ENCODE assay signal across 16 cellular contexts in the genomic region with DNA sequence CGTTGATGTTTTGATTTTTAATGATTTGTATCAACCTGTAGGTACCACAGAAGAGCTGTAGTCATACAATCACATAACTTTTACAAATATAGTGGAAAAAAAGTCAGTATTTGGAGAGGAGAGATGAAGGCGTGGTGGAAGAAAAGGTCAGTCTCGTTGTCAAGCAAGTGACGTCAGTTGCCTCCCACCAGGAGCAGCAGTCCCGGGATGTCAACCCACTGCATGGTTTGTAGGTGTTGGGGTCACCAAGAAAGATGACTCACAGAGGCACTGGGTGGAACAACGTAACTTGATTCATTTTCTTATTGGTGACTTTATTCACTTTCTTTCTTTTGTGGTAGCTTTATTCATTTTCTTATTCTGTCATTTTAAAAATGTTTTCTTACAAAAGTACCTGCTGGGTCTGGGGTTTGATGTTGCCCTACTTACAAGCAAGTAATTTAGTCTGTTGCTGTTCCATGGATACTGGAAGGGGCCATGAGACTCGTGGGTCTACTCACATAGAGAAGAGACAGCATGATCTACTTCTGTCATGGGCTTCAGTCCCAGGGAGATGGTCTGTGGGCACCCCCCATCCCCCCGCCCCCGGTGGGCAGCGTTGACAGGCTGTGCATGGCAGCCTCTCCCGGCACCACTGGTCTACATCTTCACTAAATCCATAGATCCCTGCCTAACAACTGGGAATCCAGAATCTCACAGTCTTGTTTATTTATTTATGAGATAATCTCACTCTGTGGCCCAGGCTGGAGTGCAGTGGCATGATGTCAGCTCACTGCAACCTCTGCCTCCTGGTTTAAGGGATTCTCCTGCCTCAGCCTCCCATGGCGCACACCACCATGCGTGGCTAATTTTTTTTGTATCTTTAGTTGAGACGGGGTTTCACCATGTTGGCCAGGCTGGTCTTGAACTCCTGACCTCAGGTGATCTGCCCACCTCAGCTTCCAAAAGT. TPM values are rescaled to one million over a fixed set of nuclear protein-coding genes. Genes with fewer than 3 reads are reported as not detected.
DNase-seq lines count a peak whose midpoint lies in the region; ATAC-seq and TF ChIP-seq lines count a peak whose summit lies in the region.
"Had no signal": no experiment of that assay in that cellular context is flagged by ENCODE, and none has a peak within 500 bp of the region (broad histone marks: within the 10 kb centered on the region; RNA-seq: fewer than 3 reads in every experiment).

No MANE protein-coding gene starts in this region.

- DNase-seq in activated CD8-positive, alpha-beta memory T cell treated with anti-CD3 and anti-CD28 coated beads, Interleukin-2, amount 50 U/mL, for 24 hours (ENCODE audit: extremely low read depth), result peak; percentile 9
- DNase-seq in choroid plexus epithelial cell (ENCODE audit: low read depth) (peak; percentile 93), adrenal gland (no peak), HCEC 1CT (no peak), GM10248 (ENCODE audit: extremely low spot score) (no peak)
- peak in 2 of 3 experiments; percentile 25 to 55 for DNase-seq in stimulated activated CD4-positive, alpha-beta T cell treated with anti-CD3 and anti-CD28 coated beads, TNF-alpha, amount 100 ng/mL, for 24 hours (ENCODE audit: low read depth in 3 of 3)
- DNase-seq: GF-D8, KBM-7, NCI-H146, NCI-H510A, testis had no signal

- CTCF ChIA-PET in HEK293 (lab: Yijun Ruan, JAX), result interaction anchor here (1.5 kb wide), 1 partner anchor 9 kb away, joined by 4 read pairs; no protein-coding TSS in a partner anchor
- CTCF ChIA-PET in GM10248 (lab: Yijun Ruan, JAX), result interaction anchor here (1.3 to 3.2 kb wide), 3 partner anchors 8 to 190 kb away, joined by 3 to 31 read pairs (median 13); no protein-coding TSS in a partner anchor

- 86 to 92% (median 89%) methylated on average over 10 to 14 of the region's 14 CpGs for WGBS in adrenal gland, 4 donors

- H3K27me3 ChIP-seq in adrenal gland, result no peaks in the 10 kb centered on the region
- H3K27me3 ChIP-seq: testis had no signal

- no peak overlapping the region for H3K27ac ChIP-seq in HEK293 (ENCODE audit: extremely low read depth, low read depth, low read length)
- no peak overlapping the region for H3K27ac ChIP-seq in adrenal gland
- H3K27ac ChIP-seq: C4-2B, skin epidermis, testis had no signal

- intact Hi-C loops in adrenal gland (cut with DNase I), result no loop called here

- POLR2A ChIA-PET in HEK293 (lab: Yijun Ruan, JAX) (no interaction called here), GM10248 (lab: Yijun Ruan, JAX) (no interaction called here)

- H3K36me3 ChIP-seq in HEK293 (ENCODE audit: control insufficient read depth in 2 of 2, insufficient read depth in 1 of 2, low read length in 2 of 2) (peaks cover 6 to 51% of the 10 kb centered on the region in 2 experiments; a peak in 2 of 3 replicates), adrenal gland (replicated peaks in 1 of 2) (peaks cover 0 to 51% of the 10 kb centered on the region in 2 donors)

- no peak for ATAC-seq in HG03175 (IDR thresholded peaks at IDR 0.05; ENCODE audit: unreplicated experiment)
- ATAC-seq: Panc1 had no signal

- TF ChIP-seq POLR2A in adrenal gland (IDR thresholded peaks at IDR 0.05), result no peak

- TF ChIP-seq CTCF in HEK293 (tag by site-specific recombination; IDR thresholded peaks at IDR 0.05) (no peak), choroid plexus epithelial cell (conservative IDR thresholded peaks at IDR 0.05; ENCODE audit: low read depth, low read length) (no peak), adrenal gland (IDR thresholded peaks at IDR 0.05) (no peak), GM10248 (IDR thresholded peaks at IDR 0.05; ENCODE audit: control extremely low read depth, extremely low read depth, low read depth, missing control alignments) (no peak)

- H3K9me3 ChIP-seq in HEK293 (ENCODE audit: control insufficient read depth, insufficient read depth, low read depth, low read length) (no peaks in the 10 kb centered on the region), adrenal gland (replicated peaks in 1 of 3) (no peaks in the 10 kb centered on the region)
- H3K9me3 ChIP-seq: testis had no signal

- H3K4me3 ChIP-seq in HEK293 (ENCODE audit: low read depth, low read length) (no peak overlapping the region), choroid plexus epithelial cell (ENCODE audit: low read depth, low read length) (no peak overlapping the region), adrenal gland (no peak overlapping the region)
- H3K4me3 ChIP-seq: skin epidermis, testis had no signal

- no peaks in the 10 kb centered on the region for H3K4me1 ChIP-seq in HEK293 (ENCODE audit: control insufficient read depth, insufficient read depth, low read length)
- no peaks in the 10 kb centered on the region for H3K4me1 ChIP-seq in adrenal gland (replicated peaks in 1 of 2)
- H3K4me1 ChIP-seq: testis had no signal

TF ChIP-seq in HEK293, 187 proteins besides CTCF, POLR2A, EP300 and RAD21 (continues in another document):
- TF ChIP-seq FEZF1 (tag by site-specific recombination; IDR thresholded peaks at IDR 0.05) (no peak), ZNF48 (tag by site-specific recombination; IDR thresholded peaks at IDR 0.05) (no peak), ZFP3 (tag by site-specific recombination; IDR thresholded peaks at IDR 0.05; ENCODE audit: low read depth) (no peak), ZNF266 (tag by site-specific recombination; IDR thresholded peaks at IDR 0.05; ENCODE audit: low read depth) (no peak), ZNF777 (tag by site-specific recombination; IDR thresholded peaks at IDR 0.05; ENCODE audit: borderline replicate concordance) (no peak), ZNF555 (tag by site-specific recombination; conservative IDR thresholded peaks at IDR 0.05) (no peak), GLIS1 (tag by site-specific recombination; IDR thresholded peaks at IDR 0.05) (no peak), ZNF600 (tag by site-specific recombination; IDR thresholded peaks at IDR 0.05) (0 out of 2 replicates have a peak, but pooled peaks have one; percentile 18), ZNF658 (tag by site-specific recombination; IDR thresholded peaks at IDR 0.05) (no peak), ZNF621 (tag by site-specific recombination; IDR thresholded peaks at IDR 0.05) (no peak), ZNF2 (tag by site-specific recombination; IDR thresholded peaks at IDR 0.05) (no peak), SCRT2 (tag by site-specific recombination; IDR thresholded peaks at IDR 0.05) (no peak), ZNF174 (tag by site-specific recombination; IDR thresholded peaks at IDR 0.05) (no peak), ZIC2 (tag by site-specific recombination; IDR thresholded peaks at IDR 0.05) (no peak), ZNF670 (tag by site-specific recombination; IDR thresholded peaks at IDR 0.05; ENCODE audit: low read depth) (no peak), ZNF423 (tag by site-specific recombination; IDR thresholded peaks at IDR 0.05) (no peak), ZNF404 (tag by site-specific recombination; IDR thresholded peaks at IDR 0.05) (no peak), ZNF514 (tag by site-specific recombination; IDR thresholded peaks at IDR 0.05) (no peak), ZNF350 (tag by site-specific recombination; IDR thresholded peaks at IDR 0.05) (no peak), BCL11B (tag by site-specific recombination; IDR thresholded peaks at IDR 0.05; ENCODE audit: low read depth) (no peak), ZBTB48 (tag by site-specific recombination; IDR thresholded peaks at IDR 0.05) (0 out of 2 replicates have a peak, but pooled peaks have one; percentile 37), ZBTB1 (tag by site-specific recombination; IDR thresholded peaks at IDR 0.05) (no peak), ZNF473 (tag by site-specific recombination; IDR thresholded peaks at IDR 0.05) (no peak), WT1 (tag by site-specific recombination; IDR thresholded peaks at IDR 0.05) (0 out of 2 replicates have a peak, but pooled peaks have one; percentile 28)
- TF ChIP-seq, protein P1, sequence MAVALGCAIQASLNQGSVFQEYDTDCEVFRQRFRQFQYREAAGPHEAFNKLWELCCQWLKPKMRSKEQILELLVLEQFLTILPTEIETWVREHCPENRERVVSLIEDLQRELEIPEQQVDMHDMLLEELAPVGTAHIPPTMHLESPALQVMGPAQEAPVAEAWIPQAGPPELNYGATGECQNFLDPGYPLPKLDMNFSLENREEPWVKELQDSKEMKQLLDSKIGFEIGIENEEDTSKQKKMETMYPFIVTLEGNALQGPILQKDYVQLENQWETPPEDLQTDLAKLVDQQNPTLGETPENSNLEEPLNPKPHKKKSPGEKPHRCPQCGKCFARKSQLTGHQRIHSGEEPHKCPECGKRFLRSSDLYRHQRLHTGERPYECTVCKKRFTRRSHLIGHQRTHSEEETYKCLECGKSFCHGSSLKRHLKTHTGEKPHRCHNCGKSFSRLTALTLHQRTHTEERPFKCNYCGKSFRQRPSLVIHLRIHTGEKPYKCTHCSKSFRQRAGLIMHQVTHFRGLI (tag by site-specific recombination; IDR thresholded peaks at IDR 0.05), result no peak
- TF ChIP-seq, protein P2, sequence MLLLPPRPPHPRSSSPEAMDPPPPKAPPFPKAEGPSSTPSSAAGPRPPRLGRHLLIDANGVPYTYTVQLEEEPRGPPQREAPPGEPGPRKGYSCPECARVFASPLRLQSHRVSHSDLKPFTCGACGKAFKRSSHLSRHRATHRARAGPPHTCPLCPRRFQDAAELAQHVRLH (tag by site-specific recombination; IDR thresholded peaks at IDR 0.05), result no peak
- TF ChIP-seq, protein P3, sequence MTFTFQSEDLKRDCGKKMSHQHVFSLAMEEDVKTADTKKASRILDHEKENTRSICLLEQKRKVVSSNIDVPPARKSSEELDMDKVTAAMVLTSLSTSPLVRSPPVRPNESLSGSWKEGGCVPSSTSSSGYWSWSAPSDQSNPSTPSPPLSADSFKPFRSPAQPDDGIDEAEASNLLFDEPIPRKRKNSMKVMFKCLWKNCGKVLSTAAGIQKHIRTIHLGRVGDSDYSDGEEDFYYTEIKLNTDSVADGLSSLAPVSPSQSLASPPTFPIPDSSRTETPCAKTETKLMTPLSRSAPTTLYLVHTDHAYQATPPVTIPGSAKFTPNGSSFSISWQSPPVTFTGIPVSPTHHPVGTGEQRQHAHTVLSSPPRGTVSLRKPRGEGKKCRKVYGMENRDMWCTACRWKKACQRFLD (tag by site-specific recombination; IDR thresholded peaks at IDR 0.05), result no peak
- TF ChIP-seq, protein P4, sequence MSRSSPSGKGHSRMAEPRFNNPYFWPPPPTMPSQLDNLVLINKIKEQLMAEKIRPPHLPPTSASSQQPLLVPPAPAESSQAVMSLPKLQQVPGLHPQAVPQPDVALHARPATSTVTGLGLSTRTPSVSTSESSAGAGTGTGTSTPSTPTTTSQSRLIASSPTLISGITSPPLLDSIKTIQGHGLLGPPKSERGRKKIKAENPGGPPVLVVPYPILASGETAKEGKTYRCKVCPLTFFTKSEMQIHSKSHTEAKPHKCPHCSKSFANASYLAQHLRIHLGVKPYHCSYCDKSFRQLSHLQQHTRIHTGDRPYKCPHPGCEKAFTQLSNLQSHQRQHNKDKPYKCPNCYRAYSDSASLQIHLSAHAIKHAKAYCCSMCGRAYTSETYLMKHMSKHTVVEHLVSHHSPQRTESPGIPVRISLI (tag by site-specific recombination; IDR thresholded peaks at IDR 0.05), result no peak

RNA-seq across cellular contexts. Expression of a gene that starts 36.4 kb away (rescaled TPM):
- total RNA-seq in adrenal gland, result 10 to 100 TPM; 10.1 to 20.5 (median 16.1) TPM
- polyA plus RNA-seq in adrenal gland, result 1 to 10 TPM; 5.9 to 6.8 (median 6.6) TPM

Comparison
In these comparisons a context has a peak if more than half of its experiments do, and no peak if none do; other contexts are left out.
1. DNase-seq: peak in activated CD8-positive, alpha-beta memory T cell treated with anti-CD3 and anti-CD28 coated beads, Interleukin-2, amount 50 U/mL, for 24 hours (single experiment), choroid plexus epithelial cell (single experiment) and stimulated activated CD4-positive, alpha-beta T cell treated with anti-CD3 and anti-CD28 coated beads, TNF-alpha, amount 100 ng/mL, for 24 hours (2 of 3); none in adrenal gland (0 of 7), HCEC 1CT (single experiment) and GM10248 (single experiment).